In the genomic region with DNA sequence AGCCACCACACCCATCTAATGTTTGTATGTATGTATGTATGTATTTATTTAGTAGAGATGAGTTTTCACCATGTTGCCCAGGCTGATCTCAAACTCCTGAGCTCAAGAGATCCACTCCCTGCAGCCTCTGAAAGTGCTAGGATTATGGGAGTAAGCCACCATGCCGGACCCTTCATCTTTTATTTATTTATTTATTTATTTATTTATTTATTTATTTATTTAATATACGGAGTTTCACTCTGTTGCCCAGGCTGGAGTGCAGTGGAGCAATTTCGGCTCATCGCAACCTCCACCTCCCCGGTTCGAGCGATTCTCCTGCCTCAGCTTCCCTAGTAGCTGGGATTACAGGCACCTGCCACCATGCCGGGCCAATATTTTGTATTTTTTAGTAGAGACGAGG, we compare ENCODE assay signal across 1 cellular context. TPM values are rescaled to one million over a fixed set of nuclear protein-coding genes. Genes with fewer than 3 reads are reported as not detected.
"Had no signal": no experiment of that assay in that cellular context is flagged by ENCODE, and none has a peak within 500 bp of the region (broad histone marks: within the 10 kb centered on the region; RNA-seq: fewer than 3 reads in every experiment).

No MANE protein-coding gene starts in this region.

RNA-seq across cellular contexts. Expression of a gene that starts 49.9 kb away (rescaled TPM):
- polyA plus RNA-seq: IgD-negative memory B cell had no signal
